Comparison of ENCODE assay signal across 8 cellular contexts in the genomic region with DNA sequence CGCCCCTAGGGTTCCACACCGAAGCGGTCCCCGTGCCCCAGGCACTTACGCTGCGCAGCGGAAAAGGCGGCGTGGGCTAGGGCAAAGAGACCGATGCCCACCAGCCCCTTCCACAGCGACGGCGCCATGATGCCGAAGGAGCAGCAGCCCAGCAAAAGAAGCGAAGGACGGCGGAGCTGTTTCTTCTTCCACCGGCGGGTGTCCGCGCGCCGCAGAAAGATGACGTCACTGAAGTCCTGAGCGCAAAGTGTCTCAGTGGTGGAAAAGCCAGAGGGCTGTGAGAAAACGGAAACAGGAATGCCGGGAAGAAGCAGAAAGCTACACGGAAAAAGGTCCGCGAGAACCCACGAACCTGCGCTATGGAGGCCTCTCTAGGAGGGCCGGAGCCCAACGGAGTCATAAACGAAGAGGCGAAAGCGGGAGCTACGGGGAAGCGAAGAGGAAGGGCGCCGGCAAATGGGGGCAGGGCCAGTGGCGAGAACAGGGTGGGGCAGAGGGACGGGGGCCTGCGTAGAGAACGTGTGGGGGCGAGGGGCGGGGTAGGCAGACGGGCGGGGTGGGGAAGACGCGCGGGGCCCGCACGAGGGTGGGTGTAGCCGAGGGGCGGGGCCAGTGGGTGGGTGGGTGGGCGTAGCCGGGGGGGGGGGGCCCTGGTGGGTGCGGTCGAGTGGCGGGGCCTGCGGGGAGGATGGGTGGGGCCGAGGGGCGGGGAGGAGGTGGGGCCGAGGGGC. TPM values are rescaled to one million over a fixed set of nuclear protein-coding genes. Genes with fewer than 3 reads are reported as not detected.
A peak's percentile ranks its signal among the peaks of the same experiment; 100 is the strongest.
DNase-seq lines count a peak whose midpoint lies in the region; ATAC-seq, FAIRE-seq and TF ChIP-seq lines count a peak whose summit lies in the region.

A gene (minus strand): TSS at position 441 of the 731 bp plus-strand sequence. CDS start 313 bp downstream, at position 128.

- no peaks in the 10 kb centered on the region for H3K36me3 ChIP-seq in keratinocyte (ENCODE audit: control insufficient read depth in 2 of 2, extremely low read depth in 1 of 2, insufficient read depth in 2 of 2, low read length in 2 of 2)

- DNase-seq in AG08396 (ENCODE audit: low spot score) (peak; percentile 93), NCI-H446 treated with DMSO at 0.1 percent for 48 hours (lab: John Stamatoyannopoulos, UW) (peak; percentile 62), cerebellar cortex (ENCODE audit: low spot score) (peak; percentile 79), keratinocyte (ENCODE audit: low read depth, low spot score) (peak; percentile 19)
- peak; percentile 72 for DNase-seq in activated CD4-positive, CD25-positive, alpha-beta regulatory T cell treated with anti-CD3 and anti-CD28 coated beads, Interleukin-2, amount 50 U/mL, for 72 hours
- DNase-seq in stimulated activated CD4-positive, alpha-beta T cell treated with anti-CD3 and anti-CD28 coated beads, Interleukin-12 subunit alpha, Interleukin-12 subunit beta, amount 100 ng/mL, for 48 hours (ENCODE audit: low read depth in 2 of 3, low spot score in 1 of 3) = peak; percentile 61 to 77 (median 62)

- H3K4me2 ChIP-seq in keratinocyte (ENCODE audit: control insufficient read depth, extremely low read depth, insufficient read depth, low read depth, low read length) = peak within 1 kb of the TSS; percentile 88

- peaks cover 9% of the 10 kb centered on the region for H3K4me1 ChIP-seq in keratinocyte (ENCODE audit: control insufficient read depth, extremely low read depth, insufficient read depth, low read length)

- H3K4me3 ChIP-seq in keratinocyte (ENCODE audit: control insufficient read depth in 2 of 3, extremely low read depth in 1 of 3, insufficient read depth in 2 of 3, low read depth in 1 of 3, low read length in 3 of 3) = peak within 1 kb of the TSS; percentile 57 to 86 (median 81)

- H3K9me1 ChIP-seq in keratinocyte (ENCODE audit: control insufficient read depth, extremely low read depth, insufficient read depth, low read length) = no peaks in the 10 kb centered on the region

- ATAC-seq in GM19035 (IDR thresholded peaks at IDR 0.05; ENCODE audit: unreplicated experiment) (peak; percentile 82), HG03342 (IDR thresholded peaks at IDR 0.05; ENCODE audit: unreplicated experiment) (peak; percentile 76)

- no peak for FAIRE-seq in keratinocyte (lab: Jason Lieb, UNC)

- H3K9ac ChIP-seq in keratinocyte (ENCODE audit: control insufficient read depth, extremely low read depth, insufficient read depth, low read length) = peak within 1 kb of the TSS; percentile 80

- H3K27ac ChIP-seq in keratinocyte (ENCODE audit: control insufficient read depth, insufficient read depth, low read length) = peak within 1 kb of the TSS; percentile 78

- no peaks in the 10 kb centered on the region for H3K9me3 ChIP-seq in keratinocyte (ENCODE audit: control insufficient read depth, low read depth, low read length)

- peak within 1 kb of the TSS; percentile 86 for H2AFZ ChIP-seq in keratinocyte (ENCODE audit: control insufficient read depth, low read length)

- no peaks in the 10 kb centered on the region for H3K27me3 ChIP-seq in keratinocyte (ENCODE audit: control insufficient read depth, extremely low read depth, insufficient read depth, low read length)

- dilution Hi-C loops in keratinocyte (cut with MboI; ENCODE audit: extremely low pct_ligation_motif_present, low sequenced_read_pairs) = no loop called here

- TF ChIP-seq CTCF in keratinocyte (optimal IDR thresholded peaks at IDR 0.05 in 1 of 3, IDR thresholded peaks at IDR 0.05 in 1 of 3, conservative IDR thresholded peaks at IDR 0.05 in 1 of 3; ENCODE audit: extremely low read depth in 1 of 3, insufficient read depth in 2 of 3, low read length in 3 of 3) = no peak

- no peaks in the 10 kb centered on the region for H4K20me1 ChIP-seq in keratinocyte (ENCODE audit: control insufficient read depth, extremely low read depth, insufficient read depth, low read length)

- H3K79me2 ChIP-seq in keratinocyte (ENCODE audit: control insufficient read depth, insufficient read depth, low read length) = peaks cover 30% of the 10 kb centered on the region

RNA-seq across cellular contexts. Expression of the gene that starts here (rescaled TPM):
- polyA plus RNA-seq in keratinocyte = 10.4 to 19.8 TPM (median 14.8 TPM) in 3 replicates
- polyA plus RNA-seq in keratinocyte (2011; ENCODE audit: low read depth) = 3.8 TPM
- polyA plus RNA-seq in keratinocyte (2011; cell fraction: cytosol; rRNA removed) = 10.7 and 21.4 TPM in 2 replicates
- polyA plus RNA-seq in keratinocyte (2011; cell fraction: nucleus; rRNA removed) = 9.7 and 13.8 TPM in 2 replicates
- 12.9 and 14.4 TPM in 2 replicates for polyA plus RNA-seq in keratinocyte (2012; ENCODE audit: low replicate concordance)
- polyA minus RNA-seq in keratinocyte = 6.6 to 21.7 TPM (median 12.1 TPM) in 3 replicates
- 15.3 TPM for polyA minus RNA-seq in keratinocyte (2011; cell fraction: cytosol; rRNA and poly(A)+ RNA removed)
- polyA minus RNA-seq in keratinocyte (2011; cell fraction: nucleus; rRNA and poly(A)+ RNA removed) = 8.0 and 13.4 TPM in 2 replicates

Comparison
In these comparisons a context has a peak if more than half of its experiments do, and no peak if none do; other contexts are left out.
1. Peak in every context shown above with its lines: DNase-seq, ATAC-seq, H3K4me3 ChIP-seq and H3K27ac ChIP-seq.
2. DNase-seq: peak in every context shown above with its lines; median percentile 93 in AG08396; 79 in cerebellar cortex; 72 in activated CD4-positive, CD25-positive, alpha-beta regulatory T cell treated with anti-CD3 and anti-CD28 coated beads, Interleukin-2, amount 50 U/mL, for 72 hours; 62 in NCI-H446 treated with DMSO at 0.1 percent for 48 hours; 62 in stimulated activated CD4-positive, alpha-beta T cell treated with anti-CD3 and anti-CD28 coated beads, Interleukin-12 subunit alpha, Interleukin-12 subunit beta, amount 100 ng/mL, for 48 hours; 19 in keratinocyte.